ENCODE assay signal across 9 cellular contexts in the genomic region with DNA sequence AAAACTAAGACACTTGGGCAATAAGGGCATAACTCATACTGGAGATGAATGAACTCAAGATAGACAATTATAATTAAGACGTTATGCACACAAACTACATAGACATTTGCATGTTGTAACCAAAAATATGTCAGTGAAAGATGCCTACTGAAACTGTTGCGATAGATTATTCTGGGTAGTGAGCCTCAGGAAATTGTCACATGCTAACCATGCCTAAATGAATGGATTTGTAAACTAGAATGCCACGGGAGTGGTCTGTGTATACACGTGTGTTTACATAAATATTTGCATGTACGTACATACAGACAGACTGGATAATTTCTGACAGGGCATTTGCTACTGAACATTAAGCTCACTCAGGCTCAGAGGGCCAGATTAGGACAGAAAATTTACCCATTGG. TPM values are rescaled to one million over a fixed set of nuclear protein-coding genes. Genes with fewer than 3 reads are reported as not detected.
DNase-seq lines count a peak whose midpoint lies in the region; ATAC-seq and TF ChIP-seq lines count a peak whose summit lies in the region.
"Had no signal": no experiment of that assay in that cellular context is flagged by ENCODE, and none has a peak within 500 bp of the region (broad histone marks: within the 10 kb centered on the region; RNA-seq: fewer than 3 reads in every experiment).

No MANE protein-coding gene starts in this region.

- 85% methylated on average over 5 of the region's 5 CpGs for WGBS in smooth muscle cell (ENCODE audit: low lambda C conversion rate)

- H4K20me1 ChIP-seq in smooth muscle cell (ENCODE audit: low read depth), result no peaks in the 10 kb centered on the region

- no peak for DNase-seq in activated T-cell treated with anti-CD3 and anti-CD28 coated beads, Interleukin-2, amount 50 U/mL, for 72 hours
- DNase-seq in activated T-cell treated with anti-CD3 and anti-CD28 coated beads for 4 hours, result no peak
- no peak for DNase-seq in smooth muscle cell (lab: John Stamatoyannopoulos, UW; ENCODE audit: unreplicated experiment)
- no peak for DNase-seq in SKM-1 treated with dmso at 0.1 percent for 144 hours (lab: John Stamatoyannopoulos, UW; ENCODE audit: unreplicated experiment)
- no peak for DNase-seq in globus pallidus (ENCODE audit: low spot score)
- DNase-seq in putamen (ENCODE audit: low spot score), result no peak
- DNase-seq: SJCRH30 had no signal

- H3K27me3 ChIP-seq in smooth muscle cell (ENCODE audit: low read depth), result no peaks in the 10 kb centered on the region
- H3K27me3 ChIP-seq: SJCRH30 had no signal

- H3K4me3 Mint-ChIP-seq in activated T-cell treated with anti-CD3 and anti-CD28 coated beads, Interleukin-2, amount 50 U/mL, for 72 hours, result peak overlapping the region; percentile 89 to 90
- H3K4me3 Mint-ChIP-seq in activated naive CD8-positive, alpha-beta T cell, result peak overlapping the region; percentile 95

- H3K9ac ChIP-seq in smooth muscle cell (ENCODE audit: low read depth), result no peak overlapping the region

- H3K36me3 Mint-ChIP-seq in activated T-cell treated with anti-CD3 and anti-CD28 coated beads, Interleukin-2, amount 50 U/mL, for 72 hours (ENCODE audit: insufficient read depth in 2 of 2), result peaks cover 0 to 3% of the 10 kb centered on the region in 2 donors
- no peaks in the 10 kb centered on the region for H3K36me3 Mint-ChIP-seq in activated naive CD8-positive, alpha-beta T cell

- H3K4me1 Mint-ChIP-seq in activated T-cell treated with anti-CD3 and anti-CD28 coated beads, Interleukin-2, amount 50 U/mL, for 72 hours (ENCODE audit: low read depth), result peaks cover 7% of the 10 kb centered on the region
- peaks cover 3% of the 10 kb centered on the region for H3K4me1 Mint-ChIP-seq in activated naive CD8-positive, alpha-beta T cell (ENCODE audit: low read depth)

- peaks cover 7% of the 10 kb centered on the region for H3K27me3 Mint-ChIP-seq in activated T-cell treated with anti-CD3 and anti-CD28 coated beads, Interleukin-2, amount 50 U/mL, for 72 hours (ENCODE audit: low read depth)
- no peaks in the 10 kb centered on the region for H3K27me3 Mint-ChIP-seq in activated naive CD8-positive, alpha-beta T cell

- H3K4me3 ChIP-seq in smooth muscle cell, result peak overlapping the region; percentile 83

- H3K4me2 ChIP-seq in smooth muscle cell, result no peak overlapping the region

- H3K27ac ChIP-seq in smooth muscle cell (ENCODE audit: low read depth), result no peak overlapping the region
- H3K27ac ChIP-seq: SJCRH30 had no signal

- TF ChIP-seq CTCF in smooth muscle cell (IDR thresholded peaks at IDR 0.05; ENCODE audit: borderline replicate concordance, insufficient read depth, poor library complexity, severe bottlenecking), result no peak

- H3K9me3 ChIP-seq in smooth muscle cell (replicated peaks; ENCODE audit: low read depth), result no peaks in the 10 kb centered on the region
- H3K9me3 ChIP-seq: SJCRH30 had no signal

- no peaks in the 10 kb centered on the region for H3K79me2 ChIP-seq in smooth muscle cell (ENCODE audit: low read depth)

- no peaks in the 10 kb centered on the region for H3K9me3 Mint-ChIP-seq in activated T-cell treated with anti-CD3 and anti-CD28 coated beads, Interleukin-2, amount 50 U/mL, for 72 hours
- H3K9me3 Mint-ChIP-seq in activated naive CD8-positive, alpha-beta T cell (ENCODE audit: low read depth), result no peaks in the 10 kb centered on the region

- H3K27ac Mint-ChIP-seq in activated T-cell treated with anti-CD3 and anti-CD28 coated beads, Interleukin-2, amount 50 U/mL, for 72 hours, result no peak overlapping the region
- H3K27ac Mint-ChIP-seq in activated naive CD8-positive, alpha-beta T cell, result no peak overlapping the region

- H3K4me1 ChIP-seq in smooth muscle cell (ENCODE audit: low read depth), result no peaks in the 10 kb centered on the region
- H3K4me1 ChIP-seq: SJCRH30 had no signal

- no peak for ATAC-seq in activated T-cell treated with anti-CD3 and anti-CD28 coated beads, Interleukin-2, amount 50 U/mL, for 72 hours (replicated peaks in 1 of 2)
- peak; percentile 30 for ATAC-seq in HG02884 (IDR thresholded peaks at IDR 0.05; ENCODE audit: unreplicated experiment)

- H2AFZ ChIP-seq in smooth muscle cell (ENCODE audit: low read depth), result no peak overlapping the region

- peaks cover 8% of the 10 kb centered on the region for H3F3A ChIP-seq in smooth muscle cell (ENCODE audit: low read depth)

- no peaks in the 10 kb centered on the region for H3K36me3 ChIP-seq in smooth muscle cell (ENCODE audit: low read depth)
- H3K36me3 ChIP-seq: SJCRH30 had no signal

RNA-seq across cellular contexts. Expression of a gene that starts 1.2 kb away (rescaled TPM):
- 1 to 10 TPM in 1 of 2 donors, under 1 TPM in 1; 0.49 to 2.3 TPM for total RNA-seq in activated T-cell treated with anti-CD3 and anti-CD28 coated beads, Interleukin-2, amount 50 U/mL, for 72 hours
- 3.6 and 6.7 TPM in 2 replicates for total RNA-seq in smooth muscle cell
- polyA plus RNA-seq in smooth muscle cell, result 1.5 and 2.0 TPM in 2 replicates

RNA-seq across cellular contexts. Expression of a gene that starts 17.7 kb away (rescaled TPM):
- total RNA-seq in activated T-cell treated with anti-CD3 and anti-CD28 coated beads, Interleukin-2, amount 50 U/mL, for 72 hours, result 1 to 10 TPM; 9.2 to 9.9 TPM
- 31.4 and 41.9 TPM in 2 replicates for total RNA-seq in smooth muscle cell
- 24.3 and 29.3 TPM in 2 replicates for polyA plus RNA-seq in smooth muscle cell
